Comparison of ENCODE assay signal across 8 cellular contexts in genomic region chr11:119421941-119422504, GRCh38.
A peak's percentile ranks its signal among the peaks of the same experiment; 100 is the strongest.
DNase-seq lines count a peak whose midpoint lies in the region; ATAC-seq and TF ChIP-seq lines count a peak whose summit lies in the region.

No MANE protein-coding gene starts in this region.

- H3K27ac ChIP-seq in WERI-Rb-1 = no peak overlapping the region

- H3K27me3 ChIP-seq in WERI-Rb-1 (ENCODE audit: insufficient read depth, low read depth, severe bottlenecking) = no peaks in the 10 kb centered on the region

- H3K9me3 ChIP-seq in WERI-Rb-1 (ENCODE audit: severe bottlenecking) = no peaks in the 10 kb centered on the region

- TF ChIP-seq CTCF in WERI-Rb-1 (IDR thresholded peaks at IDR 0.05; ENCODE audit: low read depth, low read length) = no peak

- H3K4me3 ChIP-seq in WERI-Rb-1 (ENCODE audit: low read depth, low read length) (peak overlapping the region; percentile 50), skeletal muscle cell (ENCODE audit: low read depth, low read length) (peak overlapping the region; percentile 64)

- DNase-seq in NCI-H1436 (lab: John Stamatoyannopoulos, UW) (peak; percentile 8), NCI-H1436 treated with DMSO at 0.1 percent for 48 hours (lab: John Stamatoyannopoulos, UW) (no peak), WERI-Rb-1 (peak; percentile 48), hippocampal formation (lab: John Stamatoyannopoulos, UW) (peak; percentile 21 to 37), skeletal muscle cell (ENCODE audit: low read depth) (no peak), UCSD-AML1 (lab: John Stamatoyannopoulos, UW; ENCODE audit: unreplicated experiment) (no peak)
- DNase-seq in activated CD4-positive, CD25-positive, alpha-beta regulatory T cell (lab: John Stamatoyannopoulos, UW) = no peak

- H3K36me3 ChIP-seq in WERI-Rb-1 = no peaks in the 10 kb centered on the region

- ATAC-seq in HG03378 (IDR thresholded peaks at IDR 0.05; ENCODE audit: unreplicated experiment) = no peak

Comparison
In these comparisons a context has a peak if more than half of its experiments do, and no peak if none do; other contexts are left out.
1. DNase-seq: peak in NCI-H1436 (single experiment), WERI-Rb-1 (single experiment) and hippocampal formation (2 of 2); none in NCI-H1436 treated with DMSO at 0.1 percent for 48 hours (single experiment), skeletal muscle cell (single experiment), UCSD-AML1 (single experiment) and activated CD4-positive, CD25-positive, alpha-beta regulatory T cell (0 of 4).